8 cellular contexts compared by ENCODE assay signal in genomic region chr14:23988229-23988609, GRCh38. TPM values are rescaled to one million over a fixed set of nuclear protein-coding genes. Genes with fewer than 3 reads are reported as not detected.
A peak's percentile ranks its signal among the peaks of the same experiment; 100 is the strongest.
DNase-seq lines count a peak whose midpoint lies in the region; ATAC-seq and TF ChIP-seq lines count a peak whose summit lies in the region.
"Not testable (repeated sequence)": the region's sequence is repeated elsewhere in the genome, so short reads cannot be mapped to it uniquely, and the experiment has no call there.

No MANE protein-coding gene starts in this region.

- not testable (repeated sequence) for H3K9me3 Mint-ChIP-seq in CD4-positive, CD25-positive, alpha-beta regulatory T cell; activated T-helper 1 cell treated with anti-CD3 and anti-CD28 coated beads, Interleukin-12 subunit alpha, Interleukin-12 subunit beta, Interleukin-2, Interleukin-4 antibody, amounts not matched to agents 30 ng/mL and 10 ng/mL and 1 ng/mL, durations not matched to agents 14 hours and 24 hours and 36 hours

- H3K27me3 ChIP-seq in CD4-positive, CD25-positive, alpha-beta regulatory T cell (ENCODE audit: control insufficient read depth, insufficient read depth, low read length); MM.1S (replicated peaks; ENCODE audit: insufficient read depth, low read length); esophagus (ENCODE audit: control insufficient read depth in 1 of 2, insufficient read depth in 2 of 2, low read length in 2 of 2); spleen (replicated peaks in 1 of 7): not testable (repeated sequence)

- TF ChIP-seq CTCF in MM.1S (IDR thresholded peaks at IDR 0.05; ENCODE audit: low read length); mucosa of descending colon (IDR thresholded peaks at IDR 0.05); spleen (IDR thresholded peaks at IDR 0.05 in 8 of 11, conservative IDR thresholded peaks at IDR 0.05 in 3 of 11): not testable (repeated sequence)

- not testable (repeated sequence) for H4K20me1 ChIP-seq in MM.1S (ENCODE audit: insufficient read depth, low read length)

- not testable (repeated sequence) for H3F3A ChIP-seq in MM.1S (ENCODE audit: insufficient read depth, low read length)

- H3K36me3 ChIP-seq in CD4-positive, CD25-positive, alpha-beta regulatory T cell (ENCODE audit: control insufficient read depth, insufficient read depth, low read length); MM.1S (replicated peaks; ENCODE audit: insufficient read depth, low read length); esophagus (ENCODE audit: control insufficient read depth in 2 of 2, insufficient read depth in 2 of 2, low read length in 1 of 2); mucosa of descending colon (ENCODE audit: low read depth); spleen: not testable (repeated sequence)

- not testable (repeated sequence) for H2AFZ ChIP-seq in MM.1S (ENCODE audit: low read length)

- peak overlapping the region; percentile 77 to 88 (median 83) for H3K4me3 Mint-ChIP-seq in CD4-positive, CD25-positive, alpha-beta regulatory T cell
- peak overlapping the region; percentile 83 for H3K4me3 Mint-ChIP-seq in activated T-helper 1 cell treated with anti-CD3 and anti-CD28 coated beads, Interleukin-12 subunit alpha, Interleukin-12 subunit beta, Interleukin-2, Interleukin-4 antibody, amounts not matched to agents 30 ng/mL and 10 ng/mL and 1 ng/mL, durations not matched to agents 14 hours and 24 hours and 36 hours

- not testable (repeated sequence) for H3K9me3 ChIP-seq in CD4-positive, CD25-positive, alpha-beta regulatory T cell (ENCODE audit: control insufficient read depth in 2 of 2, low read length in 2 of 2); MM.1S (replicated peaks; ENCODE audit: insufficient read depth, low read length); esophagus (ENCODE audit: control insufficient read depth in 2 of 2, insufficient read depth in 1 of 2, low read depth in 1 of 2, low read length in 1 of 2); mucosa of descending colon; spleen

- not testable (repeated sequence) for H3K27me3 Mint-ChIP-seq in CD4-positive, CD25-positive, alpha-beta regulatory T cell; activated T-helper 1 cell treated with anti-CD3 and anti-CD28 coated beads, Interleukin-12 subunit alpha, Interleukin-12 subunit beta, Interleukin-2, Interleukin-4 antibody, amounts not matched to agents 30 ng/mL and 10 ng/mL and 1 ng/mL, durations not matched to agents 14 hours and 24 hours and 36 hours (ENCODE audit: insufficient read depth)

- H3K27ac Mint-ChIP-seq in CD4-positive, CD25-positive, alpha-beta regulatory T cell: peak overlapping the region in 2 of 3 donors; percentile 73 to 97
- H3K27ac Mint-ChIP-seq in activated T-helper 1 cell treated with anti-CD3 and anti-CD28 coated beads, Interleukin-12 subunit alpha, Interleukin-12 subunit beta, Interleukin-2, Interleukin-4 antibody, amounts not matched to agents 30 ng/mL and 10 ng/mL and 1 ng/mL, durations not matched to agents 14 hours and 24 hours and 36 hours: peak overlapping the region; percentile 67

- not testable (repeated sequence) for H3K9ac ChIP-seq in MM.1S (ENCODE audit: low read length)

- not testable (repeated sequence) for H3K79me2 ChIP-seq in MM.1S (ENCODE audit: low read length)

- intact Hi-C loops in activated T-helper 1 cell treated with anti-CD3 and anti-CD28 coated beads, Interleukin-12 subunit alpha, Interleukin-12 subunit beta, Interleukin-2, Interleukin-4 antibody, amounts not matched to agents 30 ng/mL and 10 ng/mL and 1 ng/mL, durations not matched to agents 14 hours and 24 hours and 36 hours (cut with micrococcal nuclease): loop anchor here (1.0 to 5.0 kb wide), 3 partner anchors 26 to 126 kb away; partner anchors contain the start of genes DCAF11, NRL and PCK2
- intact Hi-C loops in mucosa of descending colon (cut with DNase I, micrococcal nuclease); spleen (cut with DNase I; ENCODE audit: low total_unique reads): not testable (repeated sequence)

- H3K9me2 ChIP-seq in MM.1S (replicated peaks; ENCODE audit: insufficient read depth, low read length): not testable (repeated sequence)

- TF ChIP-seq POLR2A in spleen (IDR thresholded peaks at IDR 0.05): not testable (repeated sequence)

- H3K4me2 ChIP-seq in MM.1S (ENCODE audit: low read depth, low read length): peak overlapping the region; percentile 69; the same call in 1 of the 2 replicates

- peaks cover 9 to 25% (median 19%) of the 10 kb centered on the region in 4 donors for H3K4me1 Mint-ChIP-seq in CD4-positive, CD25-positive, alpha-beta regulatory T cell
- peaks cover 25% of the 10 kb centered on the region for H3K4me1 Mint-ChIP-seq in activated T-helper 1 cell treated with anti-CD3 and anti-CD28 coated beads, Interleukin-12 subunit alpha, Interleukin-12 subunit beta, Interleukin-2, Interleukin-4 antibody, amounts not matched to agents 30 ng/mL and 10 ng/mL and 1 ng/mL, durations not matched to agents 14 hours and 24 hours and 36 hours (ENCODE audit: low read depth)

- H3K4me1 ChIP-seq in CD4-positive, CD25-positive, alpha-beta regulatory T cell (ENCODE audit: control insufficient read depth, insufficient read depth, low read length, poor library complexity, severe bottlenecking); MM.1S (ENCODE audit: low read length): not testable (repeated sequence)
- H3K4me1 ChIP-seq in esophagus (ENCODE audit: control insufficient read depth in 2 of 2, insufficient read depth in 2 of 2, low read length in 1 of 2) (peaks cover 5 to 15% of the 10 kb centered on the region in 2 donors), mucosa of descending colon (ENCODE audit: low read depth) (peaks cover 40% of the 10 kb centered on the region), spleen (peaks cover 7 to 21% (median 13%) of the 10 kb centered on the region in 6 donors)

- ATAC-seq in CD4-positive, CD25-positive, alpha-beta regulatory T cell (ENCODE audit: low read depth in 2 of 2): peak in 1 of 2 donors; percentile 7
- ATAC-seq in GM19455 (IDR thresholded peaks at IDR 0.05; ENCODE audit: unreplicated experiment): peak; percentile 19
- peak; percentile 31 for ATAC-seq in HG02943 (IDR thresholded peaks at IDR 0.05; ENCODE audit: low read depth, unreplicated experiment)
- peak; percentile 15 for ATAC-seq in mucosa of descending colon

- H3K27ac ChIP-seq in CD4-positive, CD25-positive, alpha-beta regulatory T cell (ENCODE audit: insufficient read depth, low read length, poor library complexity, severe bottlenecking); MM.1S (ENCODE audit: low read length): not testable (repeated sequence)
- H3K27ac ChIP-seq in esophagus (ENCODE audit: low read depth in 2 of 2, low read length in 1 of 2): peak overlapping the region; percentile 77 to 81
- H3K27ac ChIP-seq in spleen: peak overlapping the region in 7 of 8 donors; percentile 28 to 80 (median 61)

- DNase-seq in CD4-positive, CD25-positive, alpha-beta regulatory T cell; MM.1S; activated T-helper 1 cell treated with anti-CD3 and anti-CD28 coated beads, Interleukin-12 subunit alpha, Interleukin-12 subunit beta, Interleukin-2, Interleukin-4 antibody, amounts not matched to agents 30 ng/mL and 10 ng/mL and 1 ng/mL, durations not matched to agents 14 hours and 24 hours and 36 hours (ENCODE audit: low spot score); spleen: not testable (repeated sequence)
- peak in 2 of 3 donors; percentile 42 to 43 for DNase-seq in mucosa of descending colon

- WGBS in esophagus, 2 donors: 52 to 61% methylated on average over 6 of the region's 6 CpGs
- WGBS in spleen, 5 donors: 29 to 65% (median 46%) methylated on average over 5 to 6 of the region's 6 CpGs; no CpG with 5 or more reads in 1 of the 5 donors

- not testable (repeated sequence) for H3K36me3 Mint-ChIP-seq in CD4-positive, CD25-positive, alpha-beta regulatory T cell; activated T-helper 1 cell treated with anti-CD3 and anti-CD28 coated beads, Interleukin-12 subunit alpha, Interleukin-12 subunit beta, Interleukin-2, Interleukin-4 antibody, amounts not matched to agents 30 ng/mL and 10 ng/mL and 1 ng/mL, durations not matched to agents 14 hours and 24 hours and 36 hours (ENCODE audit: low read depth)

- H3K4me3 ChIP-seq in CD4-positive, CD25-positive, alpha-beta regulatory T cell (ENCODE audit: low read depth, low read length); MM.1S (ENCODE audit: low read length); mucosa of descending colon: not testable (repeated sequence)
- H3K4me3 ChIP-seq in esophagus (ENCODE audit: low read depth in 1 of 2, low read length in 2 of 2) (peak overlapping the region in 1 of 2 donors; percentile 47), spleen (peak overlapping the region in 5 of 8 donors; percentile 24 to 74 (median 48))

RNA-seq across cellular contexts. Expression of gene DHRS4L2, which starts 0.5 kb away (rescaled TPM):
- total RNA-seq in CD4-positive, CD25-positive, alpha-beta regulatory T cell: 15.2 TPM
- polyA plus RNA-seq in CD4-positive, CD25-positive, alpha-beta regulatory T cell: 10 to 100 TPM; 13.4 to 22.0 (median 18.5) TPM
- 17.9 and 20.9 TPM in 2 replicates for total RNA-seq in activated T-helper 1 cell treated with anti-CD3 and anti-CD28 coated beads, Interleukin-12 subunit alpha, Interleukin-12 subunit beta, Interleukin-2, Interleukin-4 antibody, amounts not matched to agents 30 ng/mL and 10 ng/mL and 1 ng/mL, durations not matched to agents 14 hours and 24 hours and 36 hours
- polyA plus RNA-seq in esophagus: 10 to 100 TPM; 32.9 to 43.5 TPM
- total RNA-seq in mucosa of descending colon: 10 to 100 TPM; 30.7 to 56.1 (median 45.9) TPM
- total RNA-seq in spleen: 10 to 100 TPM in 6 of 7 donors, 1 to 10 TPM in 1; 9.2 to 32.5 (median 19.9) TPM
- 10 to 100 TPM; 31.3 to 54.4 (median 42.7) TPM for polyA plus RNA-seq in spleen

RNA-seq across cellular contexts. Expression of gene DHRS4, which starts 34.6 kb away (rescaled TPM):
- total RNA-seq in CD4-positive, CD25-positive, alpha-beta regulatory T cell: 7.8 TPM
- polyA plus RNA-seq in CD4-positive, CD25-positive, alpha-beta regulatory T cell: 10 to 100 TPM; 23.5 to 29.0 (median 24.6) TPM
- total RNA-seq in activated T-helper 1 cell treated with anti-CD3 and anti-CD28 coated beads, Interleukin-12 subunit alpha, Interleukin-12 subunit beta, Interleukin-2, Interleukin-4 antibody, amounts not matched to agents 30 ng/mL and 10 ng/mL and 1 ng/mL, durations not matched to agents 14 hours and 24 hours and 36 hours: 13.9 and 18.4 TPM in 2 replicates
- polyA plus RNA-seq in esophagus (10 to 100 TPM; 39.2 to 56.4 TPM), spleen (10 to 100 TPM; 31.6 to 59.9 (median 38.5) TPM)
- total RNA-seq in mucosa of descending colon (10 to 100 TPM; 35.0 to 41.7 (median 36.8) TPM), spleen (10 to 100 TPM; 15.5 to 31.8 (median 23.2) TPM)
